In genomic region chr9:37592108-37592951, GRCh38 we compare ENCODE assay signal across 8 cellular contexts. TPM values are rescaled to one million over a fixed set of nuclear protein-coding genes. Genes with fewer than 3 reads are reported as not detected.
A peak's percentile ranks its signal among the peaks of the same experiment; 100 is the strongest.
DNase-seq lines count a peak whose midpoint lies in the region; ATAC-seq, FAIRE-seq and TF ChIP-seq lines count a peak whose summit lies in the region.

Gene TOMM5 (minus strand): TSS chr9:37592597. CDS start chr9:37592532, 65 bp downstream.

- intact Hi-C loops in aorta (cut with DNase I): loop anchor here (2.0 to 5.0 kb wide), 2 partner anchors 106 to 110 kb away; no protein-coding TSS in a partner anchor

- peak within 1 kb of the TSS; percentile 89 for H3K4me2 ChIP-seq in astrocyte (ENCODE audit: low read length)

- peak within 1 kb of the TSS; percentile 96 for H3K4me3 ChIP-seq in astrocyte (ENCODE audit: insufficient read depth, low read depth, low read length)
- H3K4me3 ChIP-seq in rectal smooth muscle tissue (ENCODE audit: low read length): peak within 1 kb of the TSS; percentile 99
- peak within 1 kb of the TSS; percentile 84 to 96 for H3K4me3 ChIP-seq in aorta (ENCODE audit: low read length in 2 of 2)

- H3K9ac ChIP-seq in astrocyte (ENCODE audit: low read length): peak within 1 kb of the TSS; percentile 97
- peak within 1 kb of the TSS; percentile 92 for H3K9ac ChIP-seq in rectal smooth muscle tissue (ENCODE audit: low read length)

- H3K27me3 ChIP-seq in astrocyte (ENCODE audit: insufficient read depth, low read length) (peaks cover 6% of the 10 kb centered on the region), rectal smooth muscle tissue (ENCODE audit: control insufficient read depth, insufficient read depth, low read length) (no peaks in the 10 kb centered on the region), aorta (ENCODE audit: control insufficient read depth in 1 of 2, insufficient read depth in 2 of 2, low read length in 1 of 2) (no peaks in the 10 kb centered on the region)

- peak; percentile 94 for FAIRE-seq in GM18507 (lab: Jason Lieb, UNC)
- FAIRE-seq in astrocyte (lab: Jason Lieb, UNC): no peak

- H3K27ac ChIP-seq in astrocyte (ENCODE audit: low read depth, low read length) (peak within 1 kb of the TSS; percentile 83), rectal smooth muscle tissue (ENCODE audit: low read depth, low read length) (peak within 1 kb of the TSS; percentile 90), aorta (ENCODE audit: low read depth in 1 of 2, low read length in 2 of 2) (peak within 1 kb of the TSS in 1 of 2 donors; percentile 28)

- H3K9me3 Mint-ChIP-seq in astrocyte (ENCODE audit: unreplicated experiment): no peaks in the 10 kb centered on the region

- H3K4me1 Mint-ChIP-seq in astrocyte (ENCODE audit: low read depth, unreplicated experiment): peaks cover 8% of the 10 kb centered on the region

- peak within 1 kb of the TSS; percentile 94 for H3K27ac Mint-ChIP-seq in astrocyte (ENCODE audit: unreplicated experiment)

- H3K36me3 Mint-ChIP-seq in astrocyte (ENCODE audit: low read depth, unreplicated experiment): no peaks in the 10 kb centered on the region

- peak; percentile 77 for DNase-seq in GM18507 (ENCODE audit: extremely low spot score, insufficient read length, low read depth)
- DNase-seq in NCI-H2029 (lab: John Stamatoyannopoulos, UW): peak; percentile 88
- peak; percentile 86 for DNase-seq in T-helper 22 cell (ENCODE audit: low read depth)
- DNase-seq in astrocyte (ENCODE audit: low read depth): peak; percentile 92
- peak; percentile 87 for DNase-seq in hepatic stellate cell (ENCODE audit: low spot score)
- DNase-seq in aorta: peak; percentile 96 to 97

- peaks cover 54% of the 10 kb centered on the region for H3K79me2 ChIP-seq in astrocyte (ENCODE audit: insufficient read depth, low read length)

- no peak for TF ChIP-seq CTCF in astrocyte (IDR thresholded peaks at IDR 0.05; ENCODE audit: insufficient read depth, low read depth, low read length)

- ATAC-seq in HG02981 (IDR thresholded peaks at IDR 0.05; ENCODE audit: unreplicated experiment) (peak; percentile 85), aorta (ENCODE audit: low FRiP score) (peak; percentile 98)

- 0% methylated on average over 71 to 72 of the region's 72 CpGs for WGBS in aorta, 2 donors

- peaks cover 32% of the 10 kb centered on the region for H4K20me1 ChIP-seq in astrocyte (ENCODE audit: insufficient read depth, low read length)

- H2AFZ ChIP-seq in astrocyte (ENCODE audit: low read depth, low read length): peak within 1 kb of the TSS; percentile 91

- peaks cover 13% of the 10 kb centered on the region for H3K4me1 ChIP-seq in astrocyte (ENCODE audit: insufficient read depth, low read length)
- peaks cover 7% of the 10 kb centered on the region for H3K4me1 ChIP-seq in rectal smooth muscle tissue (ENCODE audit: control insufficient read depth, insufficient read depth, low read length)
- H3K4me1 ChIP-seq in aorta (ENCODE audit: control insufficient read depth in 1 of 2, insufficient read depth in 2 of 2, low read length in 2 of 2): no peaks in the 10 kb centered on the region

- no peaks in the 10 kb centered on the region for H3K27me3 Mint-ChIP-seq in astrocyte (ENCODE audit: low read depth, unreplicated experiment)

- peak within 1 kb of the TSS; percentile 99 for H3K4me3 Mint-ChIP-seq in astrocyte (ENCODE audit: unreplicated experiment)

- H3K9me3 ChIP-seq in astrocyte (ENCODE audit: insufficient read depth, low read depth, low read length) (no peaks in the 10 kb centered on the region), aorta (ENCODE audit: control insufficient read depth, low read length) (no peaks in the 10 kb centered on the region)

- H3K36me3 ChIP-seq in astrocyte (ENCODE audit: insufficient read depth, low read length) (peaks cover 14% of the 10 kb centered on the region), rectal smooth muscle tissue (ENCODE audit: control insufficient read depth, insufficient read depth, low read length) (no peaks in the 10 kb centered on the region), aorta (ENCODE audit: control insufficient read depth in 1 of 2, insufficient read depth in 2 of 2, low read length in 1 of 2) (peaks cover 0 to 2% of the 10 kb centered on the region in 2 donors)

RNA-seq across cellular contexts. Expression of gene TOMM5, which starts in this region (rescaled TPM):
- total RNA-seq in astrocyte (125 and 137 TPM in 2 replicates), aorta (10 to 100 TPM; 39.8 to 52.1 TPM)
- polyA plus RNA-seq in aorta: 100 to 1,000 TPM in 1 of 2 donors, 10 to 100 TPM in 1; 75.2 to 171 TPM
